In the genomic region with DNA sequence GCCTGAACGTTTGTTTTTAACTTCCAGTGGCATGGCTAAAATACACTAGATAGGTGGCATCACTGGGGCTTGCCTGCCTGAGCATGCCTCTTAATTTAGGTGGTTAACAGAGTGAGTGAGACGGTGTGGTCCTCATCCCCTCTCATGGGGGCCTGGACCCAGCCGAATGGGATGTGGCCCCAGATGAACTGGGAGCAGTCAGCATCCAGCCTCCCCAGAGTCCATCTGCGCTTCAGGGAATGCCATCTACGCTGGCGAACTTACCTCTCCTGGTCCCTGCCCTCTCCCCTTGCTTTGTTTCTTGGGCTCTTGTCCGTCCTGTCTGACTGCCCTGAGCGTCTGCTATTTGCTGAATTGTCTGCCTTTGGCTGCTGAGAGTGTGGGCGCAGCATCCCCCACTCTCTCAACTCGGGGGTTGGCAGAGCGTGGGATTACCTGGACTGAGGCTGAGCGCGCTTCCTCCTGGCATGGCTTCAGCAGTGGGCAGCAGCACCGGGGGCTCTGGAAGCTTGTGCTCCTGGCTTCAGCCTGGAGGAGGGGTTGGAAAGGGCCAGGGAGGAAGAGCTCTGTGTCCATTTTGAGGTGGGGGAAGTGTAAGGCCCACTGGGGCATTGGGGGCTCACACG, we compare ENCODE assay signal across 11 cellular contexts. TPM values are rescaled to one million over a fixed set of nuclear protein-coding genes. Genes with fewer than 3 reads are reported as not detected.
DNase-seq lines count a peak whose midpoint lies in the region; ATAC-seq and TF ChIP-seq lines count a peak whose summit lies in the region.
"Had no signal": no experiment of that assay in that cellular context is flagged by ENCODE, and none has a peak within 500 bp of the region (broad histone marks: within the 10 kb centered on the region; RNA-seq: fewer than 3 reads in every experiment).

No MANE protein-coding gene starts in this region.

- intact Hi-C loops in esophagus muscularis mucosa (cut with DNase I): no loop called here

- peaks cover 36% of the 10 kb centered on the region for H3K4me1 Mint-ChIP-seq in activated naive CD4-positive, alpha-beta T cell treated with anti-CD3 and anti-CD28 coated beads, Interleukin-2, amount 50 U/mL, for 24 hours
- H3K4me1 Mint-ChIP-seq in nephron: peaks cover 34% of the 10 kb centered on the region

- ATAC-seq in GM21786 (IDR thresholded peaks at IDR 0.05; ENCODE audit: unreplicated experiment): no peak
- ATAC-seq in HG02588 (IDR thresholded peaks at IDR 0.05; ENCODE audit: unreplicated experiment): no peak

- peaks cover 25 to 64% (median 48%) of the 10 kb centered on the region in 4 donors for H3K4me1 ChIP-seq in esophagus muscularis mucosa

- peak overlapping the region; percentile 89 for H3K27ac ChIP-seq in caudate nucleus (ENCODE audit: low read depth, low read length)
- H3K27ac ChIP-seq in esophagus muscularis mucosa (replicated peaks in 1 of 4): no peak overlapping the region

- H3K27ac Mint-ChIP-seq in activated naive CD4-positive, alpha-beta T cell treated with anti-CD3 and anti-CD28 coated beads, Interleukin-2, amount 50 U/mL, for 24 hours: peak overlapping the region; percentile 72
- H3K27ac Mint-ChIP-seq in nephron: peak overlapping the region in 2 of 3 experiments; percentile 63 to 65

- H3K9me3 ChIP-seq in esophagus muscularis mucosa: no peaks in the 10 kb centered on the region

- H3K27me3 Mint-ChIP-seq in activated naive CD4-positive, alpha-beta T cell treated with anti-CD3 and anti-CD28 coated beads, Interleukin-2, amount 50 U/mL, for 24 hours: no peaks in the 10 kb centered on the region
- H3K27me3 Mint-ChIP-seq in nephron (ENCODE audit: low read depth): peaks cover 4% of the 10 kb centered on the region

- no peaks in the 10 kb centered on the region for H3K27me3 ChIP-seq in esophagus muscularis mucosa

- TF ChIP-seq CTCF in nephron (IDR thresholded peaks at IDR 0.05; ENCODE audit: unreplicated experiment in 3 of 3): no peak
- no peak for TF ChIP-seq CTCF in esophagus muscularis mucosa (IDR thresholded peaks at IDR 0.05)

- H3K4me3 ChIP-seq in esophagus muscularis mucosa: no peak overlapping the region

- 87% methylated on average over 11 of the region's 15 CpGs for WGBS in esophagus muscularis mucosa

- no peak for DNase-seq in activated naive CD4-positive, alpha-beta T cell treated with anti-CD3 and anti-CD28 coated beads, Interleukin-2, amount 50 U/mL, for 16 hours
- peak in 1 of 61 donors; percentile 62 for DNase-seq in caudate nucleus (lab: John Stamatoyannopoulos, UW)
- DNase-seq in esophagus muscularis mucosa (ENCODE audit: extremely low spot score): no peak
- no peak for DNase-seq in CD1c-positive myeloid dendritic cell (ENCODE audit: extremely low spot score)
- DNase-seq: effector CD4-positive, alpha-beta T cell; NCI-H748 treated with DMSO at 0.1 percent for 48 hours had no signal

- no peaks in the 10 kb centered on the region for H3K9me3 Mint-ChIP-seq in activated naive CD4-positive, alpha-beta T cell treated with anti-CD3 and anti-CD28 coated beads, Interleukin-2, amount 50 U/mL, for 24 hours
- H3K9me3 Mint-ChIP-seq in nephron: no peaks in the 10 kb centered on the region

- TF ChIP-seq EP300 in esophagus muscularis mucosa (IDR thresholded peaks at IDR 0.05): no peak

- H3K36me3 ChIP-seq in esophagus muscularis mucosa: peaks cover 0 to 30% (median 14%) of the 10 kb centered on the region in 4 donors

- TF ChIP-seq POLR2A in esophagus muscularis mucosa (IDR thresholded peaks at IDR 0.05; ENCODE audit: low read depth): no peak

- H3K36me3 Mint-ChIP-seq in activated naive CD4-positive, alpha-beta T cell treated with anti-CD3 and anti-CD28 coated beads, Interleukin-2, amount 50 U/mL, for 24 hours: no peaks in the 10 kb centered on the region
- H3K36me3 Mint-ChIP-seq in nephron (ENCODE audit: low read depth): peaks cover 19% of the 10 kb centered on the region

- H3K4me3 Mint-ChIP-seq in activated naive CD4-positive, alpha-beta T cell treated with anti-CD3 and anti-CD28 coated beads, Interleukin-2, amount 50 U/mL, for 24 hours: peak overlapping the region; percentile 89
- H3K4me3 Mint-ChIP-seq in nephron: peak overlapping the region; percentile 90 to 92 (median 90)

RNA-seq across cellular contexts. Expression of a gene that starts 2.1 kb away (rescaled TPM):
- 10 to 100 TPM; 20.8 to 25.3 (median 23.0) TPM for total RNA-seq in esophagus muscularis mucosa

RNA-seq across cellular contexts. Expression of a gene that starts 22.2 kb away (rescaled TPM):
- total RNA-seq in esophagus muscularis mucosa: 10 to 100 TPM; 36.1 to 46.4 (median 40.7) TPM

RNA-seq across cellular contexts. Expression of a gene that starts 25.2 kb away (rescaled TPM):
- total RNA-seq in esophagus muscularis mucosa: 1 to 10 TPM; 1.2 to 2.6 (median 1.9) TPM

RNA-seq across cellular contexts. Expression of a gene that starts 31.8 kb away (rescaled TPM):
- not detected for total RNA-seq in esophagus muscularis mucosa
- total RNA-seq: T-helper 2 cell treated with Interferon-gamma antibody and Interleukin-4, amounts not matched to agents 100 ng/mL and 5 ng/mL, for 36 hours had no signal

RNA-seq across cellular contexts. Expression of a gene that starts 38.8 kb away (rescaled TPM):
- under 1 TPM; 0.33 to 0.80 (median 0.43) TPM for total RNA-seq in esophagus muscularis mucosa
